ENCODE assay signal across 8 cellular contexts in the genomic region with DNA sequence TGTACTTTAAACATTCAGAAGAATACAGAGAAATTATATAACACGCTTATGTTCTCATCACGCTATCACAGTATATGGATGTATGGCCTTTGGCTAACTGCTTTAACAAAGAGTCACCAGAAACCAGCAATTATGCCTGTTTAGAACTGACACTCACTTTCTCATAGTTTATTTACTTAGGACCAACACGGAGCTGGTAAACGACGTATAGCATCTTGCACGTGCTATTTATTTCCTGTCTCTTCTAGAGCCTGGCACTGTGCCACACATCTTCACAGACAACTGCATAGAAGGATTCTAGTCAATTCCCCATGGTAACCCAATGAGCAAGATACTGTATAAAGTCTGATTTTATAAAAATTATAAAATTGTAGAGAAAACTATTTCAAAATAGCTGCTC. TPM values are rescaled to one million over a fixed set of nuclear protein-coding genes. Genes with fewer than 3 reads are reported as not detected.
DNase-seq lines count a peak whose midpoint lies in the region; ATAC-seq and TF ChIP-seq lines count a peak whose summit lies in the region.

No MANE protein-coding gene starts in this region.

- intact Hi-C loops in activated naive CD4-positive, alpha-beta T cell treated with anti-CD3 and anti-CD28 coated beads for 36 hours (cut with micrococcal nuclease), result loop anchor here (1.0 to 5.0 kb wide), 4 partner anchors 13 to 69 kb away; no protein-coding TSS in a partner anchor

- H3K4me3 Mint-ChIP-seq in activated naive CD4-positive, alpha-beta T cell treated with anti-CD3 and anti-CD28 coated beads for 36 hours, result no peak overlapping the region
- H3K4me3 Mint-ChIP-seq in osteocyte (ENCODE audit: unreplicated experiment), result no peak overlapping the region
- no peak overlapping the region for H3K4me3 Mint-ChIP-seq in mesothelial cell of epicardium

- ATAC-seq in GM18511 (IDR thresholded peaks at IDR 0.05; ENCODE audit: unreplicated experiment), result peak; percentile 15

- no peak overlapping the region for H3K27ac Mint-ChIP-seq in activated naive CD4-positive, alpha-beta T cell treated with anti-CD3 and anti-CD28 coated beads for 36 hours
- H3K27ac Mint-ChIP-seq in osteocyte (ENCODE audit: unreplicated experiment) (peak overlapping the region; percentile 57), mesothelial cell of epicardium (no peak overlapping the region)

- H3K4me1 Mint-ChIP-seq in activated naive CD4-positive, alpha-beta T cell treated with anti-CD3 and anti-CD28 coated beads for 36 hours (ENCODE audit: low read depth), result peaks cover 70% of the 10 kb centered on the region
- H3K4me1 Mint-ChIP-seq in osteocyte (ENCODE audit: unreplicated experiment) (peaks cover 28% of the 10 kb centered on the region), mesothelial cell of epicardium (peaks cover 15% of the 10 kb centered on the region)

- DNase-seq in NCI-H2081 (lab: John Stamatoyannopoulos, UW) (peak; percentile 51 to 85), osteocyte (ENCODE audit: extremely low spot score, unreplicated experiment) (no peak), putamen (ENCODE audit: low spot score) (no peak), DMS114 treated with DMSO at 0.1 percent for 48 hours (lab: John Stamatoyannopoulos, UW; ENCODE audit: unreplicated experiment) (no peak), SK-N-DZ (ENCODE audit: low spot score) (no peak), mesothelial cell of epicardium (ENCODE audit: low spot score in 2 of 2, unreplicated experiment in 2 of 2) (no peak)
- DNase-seq in activated naive CD4-positive, alpha-beta T cell treated with anti-CD3 and anti-CD28 coated beads for 36 hours, result peak; percentile 47

- no peaks in the 10 kb centered on the region for H3K9me3 Mint-ChIP-seq in activated naive CD4-positive, alpha-beta T cell treated with anti-CD3 and anti-CD28 coated beads for 36 hours
- H3K9me3 Mint-ChIP-seq in osteocyte (ENCODE audit: unreplicated experiment) (no peaks in the 10 kb centered on the region), mesothelial cell of epicardium (no peaks in the 10 kb centered on the region)

- CTCF ChIA-PET in activated naive CD4-positive, alpha-beta T cell treated with anti-CD3 and anti-CD28 coated beads for 36 hours (lab: Charles Lee), result interaction anchor here (0.6 to 3.1 kb wide), 9 partner anchors 10 to 74 kb away, joined by 3 to 18 read pairs (median 5); no protein-coding TSS in a partner anchor

- H3K27me3 Mint-ChIP-seq in activated naive CD4-positive, alpha-beta T cell treated with anti-CD3 and anti-CD28 coated beads for 36 hours (ENCODE audit: low read depth), result no peaks in the 10 kb centered on the region
- H3K27me3 Mint-ChIP-seq in osteocyte (ENCODE audit: unreplicated experiment), result no peaks in the 10 kb centered on the region
- no peaks in the 10 kb centered on the region for H3K27me3 Mint-ChIP-seq in mesothelial cell of epicardium (ENCODE audit: low read depth)

- TF ChIP-seq CTCF in osteocyte (IDR thresholded peaks at IDR 0.05), result no peak
- no peak for TF ChIP-seq CTCF in mesothelial cell of epicardium (IDR thresholded peaks at IDR 0.05; ENCODE audit: unreplicated experiment)

- H3K36me3 Mint-ChIP-seq in activated naive CD4-positive, alpha-beta T cell treated with anti-CD3 and anti-CD28 coated beads for 36 hours (ENCODE audit: low read depth), result peaks cover 11% of the 10 kb centered on the region
- H3K36me3 Mint-ChIP-seq in osteocyte (ENCODE audit: unreplicated experiment), result peaks cover 22% of the 10 kb centered on the region
- peaks cover 5% of the 10 kb centered on the region for H3K36me3 Mint-ChIP-seq in mesothelial cell of epicardium

RNA-seq across cellular contexts. Expression of a gene that starts 43.6 kb away (rescaled TPM):
- total RNA-seq in activated naive CD4-positive, alpha-beta T cell treated with anti-CD3 and anti-CD28 coated beads for 36 hours, result 10 to 100 TPM; 57.1 to 60.3 TPM
- total RNA-seq in osteocyte, result 65.5 and 69.3 TPM in 2 replicates
- 13.1 and 13.7 TPM in 2 replicates for polyA plus RNA-seq in SK-N-DZ (2014; cell fraction: cytosol; rRNA removed)
- polyA plus RNA-seq in SK-N-DZ (2014; cell fraction: nucleus; rRNA removed), result 15.9 and 26.6 TPM in 2 replicates
- 33.8 to 39.8 TPM (median 38.5 TPM) in 3 replicates for total RNA-seq in mesothelial cell of epicardium

RNA-seq across cellular contexts. Expression of a gene that starts 58.5 kb away (rescaled TPM):
- not detected for total RNA-seq in activated naive CD4-positive, alpha-beta T cell treated with anti-CD3 and anti-CD28 coated beads for 36 hours
- not detected in 2 replicates for total RNA-seq in osteocyte
- polyA plus RNA-seq in SK-N-DZ (2014; cell fraction: cytosol; rRNA removed), result not detected in 2 replicates
- not detected in 2 replicates for polyA plus RNA-seq in SK-N-DZ (2014; cell fraction: nucleus; rRNA removed)
- total RNA-seq in mesothelial cell of epicardium, result not detected in 3 replicates

Comparison
In these comparisons a context has a peak if more than half of its experiments do, and no peak if none do; other contexts are left out.
1. DNase-seq: peak in NCI-H2081 (2 of 2) and activated naive CD4-positive, alpha-beta T cell treated with anti-CD3 and anti-CD28 coated beads for 36 hours (single experiment); none in osteocyte (single experiment), putamen (single experiment), DMS114 treated with DMSO at 0.1 percent for 48 hours (single experiment), SK-N-DZ (single experiment) and mesothelial cell of epicardium (0 of 2).